In genomic region chr3:38143511-38143910, GRCh38 we compare ENCODE assay signal across 18 cellular contexts.
"Had no signal": no experiment of that assay in that cellular context is flagged by ENCODE, and none has a peak within 500 bp of the region (broad histone marks: within the 10 kb centered on the region; RNA-seq: fewer than 3 reads in every experiment).

No MANE protein-coding gene starts in this region.

- H3K4me3 Mint-ChIP-seq: activated CD4-positive, alpha-beta T cell treated with anti-CD3 and anti-CD28 coated beads for 36 hours; activated naive CD8-positive, alpha-beta T cell treated with anti-CD3 and anti-CD28 coated beads, Interleukin-2, amount 10 ng/mL, durations not matched to agents 7 days and 5 days; nephron progenitor cell; T-helper 2 cell treated with Interferon-gamma antibody and Interleukin-4, amounts not matched to agents 5 μg/mL and 100 μg/mL, for 36 hours; WTC11 had no signal

- DNase-seq: activated CD4-positive, alpha-beta T cell treated with anti-CD3 and anti-CD28 coated beads for 36 hours; activated CD4-positive, alpha-beta T cell treated with anti-CD3 and anti-CD28 coated beads, Interleukin-2, amount 50 U/mL, for 48 hours; activated naive CD4-positive, alpha-beta T cell treated with Interleukin-2 at 50 U/mL for 16 hours; activated naive CD8-positive, alpha-beta T cell treated with anti-CD3 and anti-CD28 coated beads, Interleukin-2, amount 10 ng/mL, durations not matched to agents 7 days and 5 days; amygdala; dorsolateral prefrontal cortex; foreskin keratinocyte; left cardiac atrium; nephron progenitor cell; stimulated activated naive CD4-positive, alpha-beta T cell treated with Interleukin-2 at 50 U/mL for 16 hours; substantia nigra; uterus had no signal

- H3K27ac ChIP-seq: cardiac muscle cell, dorsolateral prefrontal cortex, foreskin keratinocyte, hepatocyte, tibial nerve, uterus had no signal

- H3K4me3 ChIP-seq: cardiac muscle cell, dorsolateral prefrontal cortex, hepatocyte, tibial nerve, uterus had no signal

- ATAC-seq: activated CD4-positive, alpha-beta T cell treated with anti-CD3 and anti-CD28 coated beads for 36 hours; foreskin keratinocyte; left cardiac atrium; WTC11 had no signal

- H3K27me3 Mint-ChIP-seq: activated CD4-positive, alpha-beta T cell treated with anti-CD3 and anti-CD28 coated beads for 36 hours; activated naive CD8-positive, alpha-beta T cell treated with anti-CD3 and anti-CD28 coated beads, Interleukin-2, amount 10 ng/mL, durations not matched to agents 7 days and 5 days; progenitor cell of endocrine pancreas had no signal

- H3K27ac Mint-ChIP-seq: activated CD4-positive, alpha-beta T cell treated with anti-CD3 and anti-CD28 coated beads for 36 hours; activated naive CD8-positive, alpha-beta T cell treated with anti-CD3 and anti-CD28 coated beads, Interleukin-2, amount 10 ng/mL, durations not matched to agents 7 days and 5 days; nephron progenitor cell; progenitor cell of endocrine pancreas; T-helper 2 cell treated with Interferon-gamma antibody and Interleukin-4, amounts not matched to agents 5 μg/mL and 100 μg/mL, for 36 hours; WTC11 had no signal
